16 cellular contexts compared by ENCODE assay signal in the genomic region with DNA sequence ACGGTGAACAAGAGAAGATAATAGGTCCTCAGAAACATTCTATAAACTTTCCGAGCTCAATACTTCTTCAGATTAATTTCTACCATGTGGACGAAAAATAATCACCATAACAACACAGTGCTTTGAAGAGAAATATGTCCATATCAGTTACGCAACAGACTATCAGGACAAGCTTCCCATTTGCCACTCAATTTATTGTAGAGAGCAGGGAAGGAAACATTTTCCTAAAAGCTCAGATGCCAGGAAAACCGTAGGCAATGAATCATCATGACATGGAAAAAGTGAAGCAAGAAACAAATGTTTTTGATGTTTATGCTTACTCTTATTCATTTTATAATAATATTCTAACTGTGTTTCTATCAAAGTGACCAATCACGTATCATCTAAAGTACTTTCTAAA.
DNase-seq lines count a peak whose midpoint lies in the region; ATAC-seq, FAIRE-seq and TF ChIP-seq lines count a peak whose summit lies in the region.
"Had no signal": no experiment of that assay in that cellular context is flagged by ENCODE, and none has a peak within 500 bp of the region (broad histone marks: within the 10 kb centered on the region; RNA-seq: fewer than 3 reads in every experiment).

No MANE protein-coding gene starts in this region.

- H3K4me3 ChIP-seq in GM23248 (no peak overlapping the region), astrocyte (ENCODE audit: insufficient read depth, low read depth, low read length) (no peak overlapping the region), heart right ventricle (no peak overlapping the region), MM.1S (ENCODE audit: low read length) (no peak overlapping the region)

- H3K36me3 Mint-ChIP-seq in astrocyte (ENCODE audit: low read depth, unreplicated experiment) = peaks cover 3% of the 10 kb centered on the region
- H3K36me3 Mint-ChIP-seq: natural killer cell treated with Interleukin-12 subunit alpha and Interleukin-12 subunit beta and Interleukin-15 and Interleukin-18, amount 100 ng/mL, for 72 hours; T-cell had no signal

- H3F3A ChIP-seq in GM23248 (ENCODE audit: insufficient read depth) (peaks cover 7% of the 10 kb centered on the region; the same call in 1 of the 2 replicates), MM.1S (ENCODE audit: insufficient read depth, low read length) (no peaks in the 10 kb centered on the region)

- peak in 5 of 8 donors; percentile 33 to 70 (median 41) for ATAC-seq in heart right ventricle
- no peak for ATAC-seq in GM18502 (IDR thresholded peaks at IDR 0.05; ENCODE audit: poor library complexity, unreplicated experiment)
- no peak for ATAC-seq in GM19395 (IDR thresholded peaks at IDR 0.05; ENCODE audit: unreplicated experiment)
- ATAC-seq: natural killer cell treated with Interleukin-12 subunit alpha and Interleukin-12 subunit beta and Interleukin-15 and Interleukin-18, amount 100 ng/mL, for 72 hours; T-cell had no signal

- 11 to 13% methylated on average over 6 of the region's 6 CpGs for WGBS in GM23248 (ENCODE audit: low coverage in 1 of 2, low lambda C conversion rate in 2 of 2, missing lambda C conversion rate in 2 of 2), 2 experiments
- 64 to 67% methylated on average over 6 of the region's 6 CpGs for WGBS in heart right ventricle, 2 donors

- TF ChIP-seq CTCF in astrocyte (IDR thresholded peaks at IDR 0.05; ENCODE audit: insufficient read depth, low read depth, low read length) (no peak), heart right ventricle (IDR thresholded peaks at IDR 0.05) (no peak), MM.1S (IDR thresholded peaks at IDR 0.05; ENCODE audit: low read length) (no peak)

- peaks cover 17% of the 10 kb centered on the region for H3K4me1 ChIP-seq in GM23248 (ENCODE audit: insufficient read depth)
- H3K4me1 ChIP-seq in astrocyte (ENCODE audit: insufficient read depth, low read length) = peaks cover 12% of the 10 kb centered on the region
- peaks cover 0 to 15% (median 0%) of the 10 kb centered on the region in 9 donors for H3K4me1 ChIP-seq in heart right ventricle
- no peaks in the 10 kb centered on the region; the same call in 1 of the 2 replicates for H3K4me1 ChIP-seq in MM.1S (ENCODE audit: low read length)

- H3K79me2 ChIP-seq in GM23248 (ENCODE audit: insufficient read depth) = no peaks in the 10 kb centered on the region
- no peaks in the 10 kb centered on the region for H3K79me2 ChIP-seq in astrocyte (ENCODE audit: insufficient read depth, low read length)
- H3K79me2 ChIP-seq in MM.1S (ENCODE audit: low read length) = no peaks in the 10 kb centered on the region

- H3K4me1 Mint-ChIP-seq in astrocyte (ENCODE audit: low read depth, unreplicated experiment) = peaks cover 9% of the 10 kb centered on the region
- H3K4me1 Mint-ChIP-seq: T-cell had no signal

- H3K9me3 ChIP-seq in GM23248 (ENCODE audit: low read depth) = no peaks in the 10 kb centered on the region
- no peaks in the 10 kb centered on the region for H3K9me3 ChIP-seq in astrocyte (ENCODE audit: insufficient read depth, low read depth, low read length)
- peaks cover 0 to 9% (median 0%) of the 10 kb centered on the region in 11 donors for H3K9me3 ChIP-seq in heart right ventricle
- H3K9me3 ChIP-seq in MM.1S (replicated peaks; ENCODE audit: insufficient read depth, low read length) = no peaks in the 10 kb centered on the region

- H4K20me1 ChIP-seq in GM23248 (ENCODE audit: insufficient read depth) = no peaks in the 10 kb centered on the region
- H4K20me1 ChIP-seq in astrocyte (ENCODE audit: insufficient read depth, low read length) = peaks cover 4% of the 10 kb centered on the region
- no peaks in the 10 kb centered on the region for H4K20me1 ChIP-seq in MM.1S (ENCODE audit: insufficient read depth, low read length)

- TF ChIP-seq POLR2A in GM12891 (IDR thresholded peaks at IDR 0.05; ENCODE audit: low read depth, low read length) = no peak

- peak; percentile 43 for FAIRE-seq in astrocyte (lab: Jason Lieb, UNC)
- FAIRE-seq in GM12891 (lab: Jason Lieb, UNC) = no peak

- peaks cover 5% of the 10 kb centered on the region for H3K27me3 Mint-ChIP-seq in astrocyte (ENCODE audit: low read depth, unreplicated experiment)

- peaks cover 2% of the 10 kb centered on the region for H3K9me3 Mint-ChIP-seq in astrocyte (ENCODE audit: unreplicated experiment)
- H3K9me3 Mint-ChIP-seq: natural killer cell treated with Interleukin-12 subunit alpha and Interleukin-12 subunit beta and Interleukin-15 and Interleukin-18, amount 100 ng/mL, for 72 hours had no signal

- H3K4me3 Mint-ChIP-seq in astrocyte (ENCODE audit: unreplicated experiment) = no peak overlapping the region
- H3K4me3 Mint-ChIP-seq: activated T-cell treated with anti-CD3 and anti-CD28 coated beads, Interleukin-2, amount 50 U/mL, for 24 hours; natural killer cell treated with Interleukin-12 subunit alpha and Interleukin-12 subunit beta and Interleukin-15 and Interleukin-18, amount 100 ng/mL, for 72 hours; T-cell had no signal

- intact Hi-C loops in heart right ventricle (cut with DNase I) = no loop called here

- peak; percentile 61 for DNase-seq in GM23248
- DNase-seq in astrocyte (ENCODE audit: low read depth) = peak; percentile 51
- no peak for DNase-seq in heart right ventricle
- DNase-seq in stromal cell of bone marrow (ENCODE audit: low read depth) = peak; percentile 65
- no peak for DNase-seq in GM12891 (ENCODE audit: insufficient read length, low spot score)
- DNase-seq in MM.1S = no peak
- DNase-seq: activated CD4-positive, alpha-beta T cell treated with anti-CD3 and anti-CD28 coated beads for 1 hour; activated T-cell treated with anti-CD3 and anti-CD28 coated beads, Interleukin-2, amount 50 U/mL, for 24 hours; anterior cingulate cortex; COR-L47; effector CD8-positive, alpha-beta T cell; NCI-H1417 treated with DMSO at 0.1 percent for 48 hours; T-cell had no signal

- no peak overlapping the region for H2AFZ ChIP-seq in GM23248
- no peak overlapping the region for H2AFZ ChIP-seq in astrocyte (ENCODE audit: low read depth, low read length)
- H2AFZ ChIP-seq in MM.1S (ENCODE audit: low read length) = no peak overlapping the region

- H3K36me3 ChIP-seq in GM23248 (ENCODE audit: low read depth) = no peaks in the 10 kb centered on the region
- peaks cover 21% of the 10 kb centered on the region for H3K36me3 ChIP-seq in astrocyte (ENCODE audit: insufficient read depth, low read length)
- no peaks in the 10 kb centered on the region for H3K36me3 ChIP-seq in heart right ventricle
- H3K36me3 ChIP-seq in MM.1S (replicated peaks; ENCODE audit: insufficient read depth, low read length) = no peaks in the 10 kb centered on the region

- H3K27me3 ChIP-seq in GM23248 (replicated peaks; ENCODE audit: insufficient read depth) = no peaks in the 10 kb centered on the region
- no peaks in the 10 kb centered on the region for H3K27me3 ChIP-seq in astrocyte (ENCODE audit: insufficient read depth, low read length)
- H3K27me3 ChIP-seq in heart right ventricle = no peaks in the 10 kb centered on the region
- no peaks in the 10 kb centered on the region for H3K27me3 ChIP-seq in MM.1S (replicated peaks; ENCODE audit: insufficient read depth, low read length)

- H3K9me2 ChIP-seq in GM23248 (ENCODE audit: insufficient read depth) (no peaks in the 10 kb centered on the region), MM.1S (replicated peaks; ENCODE audit: insufficient read depth, low read length) (no peaks in the 10 kb centered on the region)

- in situ Hi-C loops in GM23248 (cut with MboI) = no loop called here

- H3K27ac Mint-ChIP-seq in astrocyte (ENCODE audit: unreplicated experiment) = no peak overlapping the region
- H3K27ac Mint-ChIP-seq: activated T-cell treated with anti-CD3 and anti-CD28 coated beads, Interleukin-2, amount 50 U/mL, for 24 hours; natural killer cell treated with Interleukin-12 subunit alpha and Interleukin-12 subunit beta and Interleukin-15 and Interleukin-18, amount 100 ng/mL, for 72 hours; T-cell had no signal

- H3K4me2 ChIP-seq in GM23248 (ENCODE audit: unreplicated experiment) (peak overlapping the region; percentile 4), astrocyte (ENCODE audit: low read length) (peak overlapping the region; percentile 20), MM.1S (ENCODE audit: low read depth, low read length) (no peak overlapping the region)

- H3K27ac ChIP-seq in GM23248 (no peak overlapping the region), astrocyte (ENCODE audit: low read depth, low read length) (peak overlapping the region; percentile 17), heart right ventricle (peak overlapping the region in 1 of 10 donors; percentile 62), MM.1S (ENCODE audit: low read length) (no peak overlapping the region)

- H3K9ac ChIP-seq in GM23248 (no peak overlapping the region), astrocyte (ENCODE audit: low read length) (no peak overlapping the region), MM.1S (ENCODE audit: low read length) (no peak overlapping the region)

TF ChIP-seq in GM12891, 5 proteins besides CTCF, POLR2A, EP300 and RAD21:
- TF ChIP-seq TAF1 (IDR thresholded peaks at IDR 0.05; ENCODE audit: low read depth, low read length) (no peak), POLR2AphosphoS5 (IDR thresholded peaks at IDR 0.05; ENCODE audit: low read depth, low read length) (no peak), POU2F2 (IDR thresholded peaks at IDR 0.05; ENCODE audit: low read depth, low read length) (no peak), PAX5 (IDR thresholded peaks at IDR 0.05; ENCODE audit: insufficient read depth, low read length, severe bottlenecking) (no peak), SPI1 (IDR thresholded peaks at IDR 0.05; ENCODE audit: low read depth, low read length) (no peak)

Comparison
In these comparisons a context has a peak if more than half of its experiments do, and no peak if none do; other contexts are left out.
1. DNase-seq: peak in GM23248 (single experiment), astrocyte (single experiment) and stromal cell of bone marrow (single experiment); none in heart right ventricle (0 of 2), GM12891 (single experiment) and MM.1S (single experiment).
2. ATAC-seq: peak in heart right ventricle (5 of 8); none in GM18502 (single experiment) and GM19395 (single experiment).